9 cellular contexts compared by ENCODE assay signal in genomic region chr16:88780100-88781062, GRCh38. TPM values are rescaled to one million over a fixed set of nuclear protein-coding genes. Genes with fewer than 3 reads are reported as not detected.
DNase-seq lines count a peak whose midpoint lies in the region; ATAC-seq and TF ChIP-seq lines count a peak whose summit lies in the region.
"Had no signal": no experiment of that assay in that cellular context is flagged by ENCODE, and none has a peak within 500 bp of the region (broad histone marks: within the 10 kb centered on the region; RNA-seq: fewer than 3 reads in every experiment).

No MANE protein-coding gene starts in this region.

- H3K27ac ChIP-seq in left lung = peak overlapping the region; percentile 19 to 90
- H3K27ac ChIP-seq in stomach = peak overlapping the region; percentile 40 to 98 (median 90)

- peaks cover 42 to 70% of the 10 kb centered on the region in 2 donors for H3K4me1 ChIP-seq in left lung
- peaks cover 49 to 87% (median 75%) of the 10 kb centered on the region in 4 donors for H3K4me1 ChIP-seq in stomach

- H3K4me3 Mint-ChIP-seq in activated CD4-positive, alpha-beta T cell treated with anti-CD3 and anti-CD28 coated beads, Interleukin-2, amount 10 ng/mL, durations not matched to agents 7 days and 5 days = peak overlapping the region; percentile 79
- peak overlapping the region; percentile 85 for H3K4me3 Mint-ChIP-seq in activated B cell treated with CpG ODN at 0.5 μM for 24 hours

- H3K27me3 ChIP-seq in left lung (no peaks in the 10 kb centered on the region), stomach (no peaks in the 10 kb centered on the region)

- H3K4me3 ChIP-seq in left lung = no peak overlapping the region
- H3K4me3 ChIP-seq in stomach = peak overlapping the region in 2 of 4 donors; percentile 8 to 21

- H3K9me3 Mint-ChIP-seq in activated CD4-positive, alpha-beta T cell treated with anti-CD3 and anti-CD28 coated beads, Interleukin-2, amount 10 ng/mL, durations not matched to agents 7 days and 5 days = no peaks in the 10 kb centered on the region
- no peaks in the 10 kb centered on the region for H3K9me3 Mint-ChIP-seq in activated B cell treated with CpG ODN at 0.5 μM for 24 hours

- no peak for TF ChIP-seq EP300 in stomach (IDR thresholded peaks at IDR 0.05)

- DNase-seq in activated CD4-positive, alpha-beta T cell treated with anti-CD3 and anti-CD28 coated beads, Interleukin-2, amount 10 ng/mL, durations not matched to agents 7 days and 5 days = no peak
- DNase-seq in activated CD4-positive, alpha-beta T cell treated with anti-CD3 and anti-CD28 coated beads, Interleukin-2, amount 50 U/mL, for 1 hour = no peak
- DNase-seq in activated B cell treated with CpG ODN at 0.5 μM for 24 hours = no peak
- peak in 1 of 2 donors; percentile 32 for DNase-seq in left lung
- DNase-seq in stomach = no peak
- DNase-seq in NCI-H345 treated with DMSO at 0.1 percent for 48 hours (lab: John Stamatoyannopoulos, UW; ENCODE audit: unreplicated experiment) = no peak
- DNase-seq: ACHN had no signal

- ATAC-seq in activated B cell treated with CpG ODN at 0.5 μM for 24 hours (ENCODE audit: low read depth) (no peak), left lung (no peak), GM18511 (IDR thresholded peaks at IDR 0.05; ENCODE audit: unreplicated experiment) (no peak), GM21786 (IDR thresholded peaks at IDR 0.05; ENCODE audit: unreplicated experiment) (no peak)

- TF ChIP-seq POLR2A in stomach (IDR thresholded peaks at IDR 0.05) = no peak

- peak overlapping the region; percentile 86 for H3K27ac Mint-ChIP-seq in activated CD4-positive, alpha-beta T cell treated with anti-CD3 and anti-CD28 coated beads, Interleukin-2, amount 10 ng/mL, durations not matched to agents 7 days and 5 days
- H3K27ac Mint-ChIP-seq in activated B cell treated with CpG ODN at 0.5 μM for 24 hours = peak overlapping the region; percentile 80

- intact Hi-C loops in activated B cell treated with CpG ODN at 0.5 μM for 24 hours (cut with micrococcal nuclease) = loop anchor here (1.0 to 10.0 kb wide), 6 partner anchors 8 to 146 kb away; partner anchors contain the start of genes IL17C and MVD
- intact Hi-C loops in left lung (cut with DNase I) = loop anchor here in 1 of 2 donors (5.0 kb wide), 1 partner anchor 33 kb away; no protein-coding TSS in a partner anchor
- intact Hi-C loops in stomach (cut with DNase I; ENCODE audit: low total_unique reads) = no loop called here

- CTCF ChIA-PET in activated CD4-positive, alpha-beta T cell treated with anti-CD3 and anti-CD28 coated beads, Interleukin-2, amount 10 ng/mL, durations not matched to agents 7 days and 5 days (lab: Charles Lee) = interaction anchor here (0.8 to 2.5 kb wide), 9 partner anchors 11 to 781 kb away, joined by 3 to 23 read pairs (median 3); no protein-coding TSS in a partner anchor
- CTCF ChIA-PET in activated B cell treated with CpG ODN at 0.5 μM for 24 hours (lab: Charles Lee) = interaction anchor here (0.7 to 3.8 kb wide), 6 partner anchors 10 to 387 kb away, joined by 3 to 45 read pairs (median 7); partner anchors contain the start of genes GALNS and TRAPPC2L

- no peaks in the 10 kb centered on the region for H3K9me3 ChIP-seq in left lung
- H3K9me3 ChIP-seq in stomach = no peaks in the 10 kb centered on the region

- H3K36me3 Mint-ChIP-seq in activated CD4-positive, alpha-beta T cell treated with anti-CD3 and anti-CD28 coated beads, Interleukin-2, amount 10 ng/mL, durations not matched to agents 7 days and 5 days (ENCODE audit: low read depth) = peaks cover 19% of the 10 kb centered on the region
- H3K36me3 Mint-ChIP-seq in activated B cell treated with CpG ODN at 0.5 μM for 24 hours (ENCODE audit: low read depth) = peaks cover 3% of the 10 kb centered on the region

- POLR2A ChIA-PET in activated CD4-positive, alpha-beta T cell treated with anti-CD3 and anti-CD28 coated beads, Interleukin-2, amount 10 ng/mL, durations not matched to agents 7 days and 5 days (lab: Charles Lee) = no interaction called here
- POLR2A ChIA-PET in activated B cell treated with CpG ODN at 0.5 μM for 24 hours (lab: Charles Lee) = interaction anchor here (0.6 to 5.6 kb wide), 15 partner anchors 8 to 544 kb away, joined by 4 to 52 read pairs (median 6); partner anchors contain the start of genes APRT, CDT1, GALNS and TRAPPC2L

- H3K27me3 Mint-ChIP-seq in activated CD4-positive, alpha-beta T cell treated with anti-CD3 and anti-CD28 coated beads, Interleukin-2, amount 10 ng/mL, durations not matched to agents 7 days and 5 days = no peaks in the 10 kb centered on the region
- H3K27me3 Mint-ChIP-seq in activated B cell treated with CpG ODN at 0.5 μM for 24 hours = no peaks in the 10 kb centered on the region

- peaks cover 0 to 9% of the 10 kb centered on the region in 2 donors for H3K36me3 ChIP-seq in left lung
- H3K36me3 ChIP-seq in stomach = peaks cover 0 to 7% (median 2%) of the 10 kb centered on the region in 4 donors

- TF ChIP-seq CTCF in activated B cell treated with CpG ODN at 0.5 μM for 24 hours (IDR thresholded peaks at IDR 0.05) (no peak), left lung (IDR thresholded peaks at IDR 0.05) (no peak), stomach (IDR thresholded peaks at IDR 0.05) (no peak)

- peaks cover 58% of the 10 kb centered on the region for H3K4me1 Mint-ChIP-seq in activated CD4-positive, alpha-beta T cell treated with anti-CD3 and anti-CD28 coated beads, Interleukin-2, amount 10 ng/mL, durations not matched to agents 7 days and 5 days
- H3K4me1 Mint-ChIP-seq in activated B cell treated with CpG ODN at 0.5 μM for 24 hours = peaks cover 58% of the 10 kb centered on the region

- 61 to 78% (median 68%) methylated on average over 15 of the region's 15 CpGs for WGBS in stomach, 5 donors

RNA-seq across cellular contexts. Expression of gene PIEZO1, which starts 4.6 kb away (rescaled TPM):
- total RNA-seq in activated CD4-positive, alpha-beta T cell treated with anti-CD3 and anti-CD28 coated beads, Interleukin-2, amount 10 ng/mL, durations not matched to agents 7 days and 5 days = 100 to 1,000 TPM; 239 to 303 TPM
- 75.2 and 85.9 TPM in 2 replicates for total RNA-seq in activated B cell treated with CpG ODN at 0.5 μM for 24 hours
- 100 to 1,000 TPM; 154 to 193 TPM for total RNA-seq in left lung
- 100 to 1,000 TPM in 4 of 5 donors, 10 to 100 TPM in 1; 81.7 to 171 (median 128) TPM for total RNA-seq in stomach
- polyA plus RNA-seq in stomach = 100 to 1,000 TPM in 1 of 3 donors, 10 to 100 TPM in 2; 43.7 to 153 (median 49.1) TPM

RNA-seq across cellular contexts. Expression of gene CDT1, which starts 23.2 kb away (rescaled TPM):
- total RNA-seq in activated CD4-positive, alpha-beta T cell treated with anti-CD3 and anti-CD28 coated beads, Interleukin-2, amount 10 ng/mL, durations not matched to agents 7 days and 5 days = 100 to 1,000 TPM; 113 to 119 TPM
- 4.3 and 5.5 TPM in 2 replicates for total RNA-seq in activated B cell treated with CpG ODN at 0.5 μM for 24 hours
- 10 to 100 TPM in 1 of 2 donors, 1 to 10 TPM in 1; 9.3 to 14.5 TPM for total RNA-seq in left lung
- total RNA-seq in stomach = 100 to 1,000 TPM in 1 of 5 donors, 10 to 100 TPM in 1, 1 to 10 TPM in 3; 1.5 to 147 (median 8.7) TPM
- polyA plus RNA-seq in stomach = 1 to 10 TPM; 3.2 to 5.2 (median 4.1) TPM

RNA-seq across cellular contexts. Expression of gene APRT, which starts 31.3 kb away (rescaled TPM):
- 100 to 1,000 TPM in 1 of 2 experiments, 10 to 100 TPM in 1; 86.2 to 112 TPM for total RNA-seq in activated CD4-positive, alpha-beta T cell treated with anti-CD3 and anti-CD28 coated beads, Interleukin-2, amount 10 ng/mL, durations not matched to agents 7 days and 5 days
- 198 and 209 TPM in 2 replicates for total RNA-seq in activated B cell treated with CpG ODN at 0.5 μM for 24 hours
- 100 to 1,000 TPM; 108 to 161 TPM for total RNA-seq in left lung
- total RNA-seq in stomach = 100 to 1,000 TPM in 2 of 5 donors, 10 to 100 TPM in 3; 18.1 to 340 (median 85.3) TPM
- polyA plus RNA-seq in stomach = 100 to 1,000 TPM; 224 to 250 (median 241) TPM
